1 cellular context compared by ENCODE assay signal in genomic region chr1:241847796-241848668, GRCh38.
A peak's percentile ranks its signal among the peaks of the same experiment; 100 is the strongest.
TF ChIP-seq lines count a peak whose summit lies in the region.

EXO1 (plus strand) TSS chr1:241848204; CDS start chr1:241850426, 2,222 bp downstream.

TF ChIP-seq in K562, 482 proteins besides CTCF, POLR2A, EP300 and RAD21 (continued from another document and continues in another):
- peak; percentile 95 for TF ChIP-seq CREB3L1 (IDR thresholded peaks at IDR 0.05; ENCODE audit: borderline replicate concordance, low read depth)
- TF ChIP-seq, protein P1, sequence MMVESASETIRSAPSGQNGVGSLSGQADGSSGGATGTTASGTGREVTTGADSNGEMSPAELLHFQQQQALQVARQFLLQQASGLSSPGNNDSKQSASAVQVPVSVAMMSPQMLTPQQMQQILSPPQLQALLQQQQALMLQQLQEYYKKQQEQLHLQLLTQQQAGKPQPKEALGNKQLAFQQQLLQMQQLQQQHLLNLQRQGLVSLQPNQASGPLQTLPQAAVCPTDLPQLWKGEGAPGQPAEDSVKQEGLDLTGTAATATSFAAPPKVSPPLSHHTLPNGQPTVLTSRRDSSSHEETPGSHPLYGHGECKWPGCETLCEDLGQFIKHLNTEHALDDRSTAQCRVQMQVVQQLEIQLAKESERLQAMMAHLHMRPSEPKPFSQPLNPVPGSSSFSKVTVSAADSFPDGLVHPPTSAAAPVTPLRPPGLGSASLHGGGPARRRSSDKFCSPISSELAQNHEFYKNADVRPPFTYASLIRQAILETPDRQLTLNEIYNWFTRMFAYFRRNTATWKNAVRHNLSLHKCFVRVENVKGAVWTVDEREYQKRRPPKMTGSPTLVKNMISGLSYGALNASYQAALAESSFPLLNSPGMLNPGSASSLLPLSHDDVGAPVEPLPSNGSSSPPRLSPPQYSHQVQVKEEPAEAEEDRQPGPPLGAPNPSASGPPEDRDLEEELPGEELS (CRISPR knock-in tag; IDR thresholded peaks at IDR 0.05; ENCODE audit: borderline replicate concordance): no peak; the same call in 1 of the 2 replicates
- peak; percentile 82 for TF ChIP-seq CHD1 (IDR thresholded peaks at IDR 0.05; ENCODE audit: low read length)
- TF ChIP-seq TOE1 (IDR thresholded peaks at IDR 0.05; ENCODE audit: borderline replicate concordance): 0 out of 2 replicates have a peak, but pooled peaks have one; percentile 31
- no peak; the same call in 1 of the 2 replicates for TF ChIP-seq TOE1 (CRISPR knock-in tag; IDR thresholded peaks at IDR 0.05; ENCODE audit: borderline replicate concordance, low read depth)
- TF ChIP-seq, protein P2, sequence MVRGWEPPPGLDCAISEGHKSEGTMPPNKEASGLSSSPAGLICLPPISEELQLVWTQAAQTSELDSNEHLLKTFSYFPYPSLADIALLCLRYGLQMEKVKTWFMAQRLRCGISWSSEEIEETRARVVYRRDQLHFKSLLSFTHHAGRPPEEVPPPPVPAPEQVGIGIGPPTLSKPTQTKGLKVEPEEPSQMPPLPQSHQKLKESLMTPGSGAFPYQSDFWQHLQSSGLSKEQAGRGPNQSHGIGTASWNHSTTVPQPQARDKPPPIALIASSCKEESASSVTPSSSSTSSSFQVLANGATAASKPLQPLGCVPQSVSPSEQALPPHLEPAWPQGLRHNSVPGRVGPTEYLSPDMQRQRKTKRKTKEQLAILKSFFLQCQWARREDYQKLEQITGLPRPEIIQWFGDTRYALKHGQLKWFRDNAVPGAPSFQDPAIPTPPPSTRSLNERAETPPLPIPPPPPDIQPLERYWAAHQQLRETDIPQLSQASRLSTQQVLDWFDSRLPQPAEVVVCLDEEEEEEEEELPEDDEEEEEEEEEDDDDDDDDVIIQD (CRISPR knock-in tag; IDR thresholded peaks at IDR 0.05): no peak
- TF ChIP-seq CBX5 (IDR thresholded peaks at IDR 0.05; ENCODE audit: borderline replicate concordance, low read depth): no peak
- TF ChIP-seq ATF3 (IDR thresholded peaks at IDR 0.05): peak; percentile 75
- TF ChIP-seq ATF3 (CRISPR knock-in tag; conservative IDR thresholded peaks at IDR 0.05): peak; percentile 85
- peak; percentile 84 for TF ChIP-seq TBP (optimal IDR thresholded peaks at IDR 0.05; ENCODE audit: low read depth, low read length)
- 0 out of 2 replicates have a peak, but pooled peaks have one; percentile 25 for TF ChIP-seq ZNF133 (CRISPR knock-in tag; IDR thresholded peaks at IDR 0.05)
- TF ChIP-seq SMAD4 (CRISPR knock-in tag; conservative IDR thresholded peaks at IDR 0.05): peak; percentile 33; the same call in 1 of the 2 replicates
- TF ChIP-seq, protein P3, sequence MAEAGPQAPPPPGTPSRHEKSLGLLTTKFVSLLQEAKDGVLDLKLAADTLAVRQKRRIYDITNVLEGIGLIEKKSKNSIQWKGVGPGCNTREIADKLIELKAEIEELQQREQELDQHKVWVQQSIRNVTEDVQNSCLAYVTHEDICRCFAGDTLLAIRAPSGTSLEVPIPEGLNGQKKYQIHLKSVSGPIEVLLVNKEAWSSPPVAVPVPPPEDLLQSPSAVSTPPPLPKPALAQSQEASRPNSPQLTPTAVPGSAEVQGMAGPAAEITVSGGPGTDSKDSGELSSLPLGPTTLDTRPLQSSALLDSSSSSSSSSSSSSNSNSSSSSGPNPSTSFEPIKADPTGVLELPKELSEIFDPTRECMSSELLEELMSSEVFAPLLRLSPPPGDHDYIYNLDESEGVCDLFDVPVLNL (CRISPR knock-in tag; IDR thresholded peaks at IDR 0.05; ENCODE audit: low read depth): peak; percentile 100
- peak; percentile 95 for TF ChIP-seq ZBTB2 (IDR thresholded peaks at IDR 0.05)
- TF ChIP-seq ZNF274 (IDR thresholded peaks at IDR 0.05; ENCODE audit: borderline replicate concordance, low read depth, low read length): no peak
- TF ChIP-seq SIX5 (IDR thresholded peaks at IDR 0.05; ENCODE audit: borderline replicate concordance in 1 of 2, insufficient read depth in 1 of 2, low read depth in 1 of 2, low read length in 2 of 2): peak; percentile 87 to 94
- TF ChIP-seq, protein P4, sequence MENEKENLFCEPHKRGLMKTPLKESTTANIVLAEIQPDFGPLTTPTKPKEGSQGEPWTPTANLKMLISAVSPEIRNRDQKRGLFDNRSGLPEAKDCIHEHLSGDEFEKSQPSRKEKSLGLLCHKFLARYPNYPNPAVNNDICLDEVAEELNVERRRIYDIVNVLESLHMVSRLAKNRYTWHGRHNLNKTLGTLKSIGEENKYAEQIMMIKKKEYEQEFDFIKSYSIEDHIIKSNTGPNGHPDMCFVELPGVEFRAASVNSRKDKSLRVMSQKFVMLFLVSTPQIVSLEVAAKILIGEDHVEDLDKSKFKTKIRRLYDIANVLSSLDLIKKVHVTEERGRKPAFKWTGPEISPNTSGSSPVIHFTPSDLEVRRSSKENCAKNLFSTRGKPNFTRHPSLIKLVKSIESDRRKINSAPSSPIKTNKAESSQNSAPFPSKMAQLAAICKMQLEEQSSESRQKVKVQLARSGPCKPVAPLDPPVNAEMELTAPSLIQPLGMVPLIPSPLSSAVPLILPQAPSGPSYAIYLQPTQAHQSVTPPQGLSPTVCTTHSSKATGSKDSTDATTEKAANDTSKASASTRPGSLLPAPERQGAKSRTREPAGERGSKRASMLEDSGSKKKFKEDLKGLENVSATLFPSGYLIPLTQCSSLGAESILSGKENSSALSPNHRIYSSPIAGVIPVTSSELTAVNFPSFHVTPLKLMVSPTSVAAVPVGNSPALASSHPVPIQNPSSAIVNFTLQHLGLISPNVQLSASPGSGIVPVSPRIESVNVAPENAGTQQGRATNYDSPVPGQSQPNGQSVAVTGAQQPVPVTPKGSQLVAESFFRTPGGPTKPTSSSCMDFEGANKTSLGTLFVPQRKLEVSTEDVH (IDR thresholded peaks at IDR 0.05; ENCODE audit: low read depth, partially characterized antibody): peak; percentile 99
- TF ChIP-seq RHOXF2B (CRISPR knock-in tag; conservative IDR thresholded peaks at IDR 0.05): peak; percentile 70; the same call in 1 of the 2 replicates
- peak; percentile 95 for TF ChIP-seq RBBP5 (IDR thresholded peaks at IDR 0.05; ENCODE audit: borderline replicate concordance, insufficient read depth, low read length, poor library complexity, severe bottlenecking)
- TF ChIP-seq ZNF175 (CRISPR knock-in tag; IDR thresholded peaks at IDR 0.05; ENCODE audit: low read depth): peak; percentile 86; the same call in 1 of the 2 replicates
- TF ChIP-seq, protein P5, sequence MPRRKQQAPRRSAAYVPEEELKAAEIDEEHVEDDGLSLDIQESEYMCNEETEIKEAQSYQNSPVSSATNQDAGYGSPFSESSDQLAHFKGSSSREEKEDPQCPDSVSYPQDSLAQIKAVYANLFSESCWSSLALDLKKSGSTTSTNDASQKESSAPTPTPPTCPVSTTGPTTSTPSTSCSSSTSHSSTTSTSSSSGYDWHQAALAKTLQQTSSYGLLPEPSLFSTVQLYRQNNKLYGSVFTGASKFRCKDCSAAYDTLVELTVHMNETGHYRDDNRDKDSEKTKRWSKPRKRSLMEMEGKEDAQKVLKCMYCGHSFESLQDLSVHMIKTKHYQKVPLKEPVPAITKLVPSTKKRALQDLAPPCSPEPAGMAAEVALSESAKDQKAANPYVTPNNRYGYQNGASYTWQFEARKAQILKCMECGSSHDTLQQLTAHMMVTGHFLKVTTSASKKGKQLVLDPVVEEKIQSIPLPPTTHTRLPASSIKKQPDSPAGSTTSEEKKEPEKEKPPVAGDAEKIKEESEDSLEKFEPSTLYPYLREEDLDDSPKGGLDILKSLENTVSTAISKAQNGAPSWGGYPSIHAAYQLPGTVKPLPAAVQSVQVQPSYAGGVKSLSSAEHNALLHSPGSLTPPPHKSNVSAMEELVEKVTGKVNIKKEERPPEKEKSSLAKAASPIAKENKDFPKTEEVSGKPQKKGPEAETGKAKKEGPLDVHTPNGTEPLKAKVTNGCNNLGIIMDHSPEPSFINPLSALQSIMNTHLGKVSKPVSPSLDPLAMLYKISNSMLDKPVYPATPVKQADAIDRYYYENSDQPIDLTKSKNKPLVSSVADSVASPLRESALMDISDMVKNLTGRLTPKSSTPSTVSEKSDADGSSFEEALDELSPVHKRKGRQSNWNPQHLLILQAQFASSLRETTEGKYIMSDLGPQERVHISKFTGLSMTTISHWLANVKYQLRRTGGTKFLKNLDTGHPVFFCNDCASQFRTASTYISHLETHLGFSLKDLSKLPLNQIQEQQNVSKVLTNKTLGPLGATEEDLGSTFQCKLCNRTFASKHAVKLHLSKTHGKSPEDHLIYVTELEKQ (CRISPR knock-in tag; IDR thresholded peaks at IDR 0.05): no peak
- 0 out of 2 replicates have a peak, but pooled peaks have one; percentile 12 for TF ChIP-seq JUN (IDR thresholded peaks at IDR 0.05; ENCODE audit: borderline replicate concordance, low read depth, low read length)
- TF ChIP-seq JUN (CRISPR knock-in tag; IDR thresholded peaks at IDR 0.05; ENCODE audit: borderline replicate concordance): peak; percentile 80
- TF ChIP-seq TARDBP (IDR thresholded peaks at IDR 0.05): 0 out of 2 replicates have a peak, but pooled peaks have one; percentile 74
- TF ChIP-seq CXXC5 (CRISPR knock-in tag; IDR thresholded peaks at IDR 0.05): peak; percentile 90
- TF ChIP-seq ZMIZ1 (IDR thresholded peaks at IDR 0.05; ENCODE audit: low read depth in 2 of 2, low read length in 2 of 2): peak in 1 of 2 experiments; percentile 50; a peak in 1 of 4 replicates
- TF ChIP-seq RBFOX2 (IDR thresholded peaks at IDR 0.05; ENCODE audit: low read depth, low read length): peak; percentile 100
- 0 out of 2 replicates have a peak, but pooled peaks have one; percentile 1 for TF ChIP-seq ZNF41 (CRISPR knock-in tag; conservative IDR thresholded peaks at IDR 0.05)
- TF ChIP-seq ZBTB17 (CRISPR knock-in tag; IDR thresholded peaks at IDR 0.05): peak; percentile 88; the same call in 1 of the 2 replicates
- peak; percentile 94 for TF ChIP-seq POLR2B (IDR thresholded peaks at IDR 0.05; ENCODE audit: low read depth, partially characterized antibody)
- TF ChIP-seq MXD1 (CRISPR knock-in tag; IDR thresholded peaks at IDR 0.05; ENCODE audit: borderline replicate concordance, poor library complexity, severe bottlenecking): peak; percentile 58
- peak; percentile 27 for TF ChIP-seq ZFX (CRISPR knock-in tag; IDR thresholded peaks at IDR 0.05)
- no peak for TF ChIP-seq ZNF75A (CRISPR knock-in tag; IDR thresholded peaks at IDR 0.05)
- TF ChIP-seq ZBTB9 (CRISPR knock-in tag; IDR thresholded peaks at IDR 0.05): peak; percentile 84; the same call in 1 of the 2 replicates
